ENCODE assay signal across 9 cellular contexts in genomic region chr3:24145981-24146822, GRCh38.
DNase-seq lines count a peak whose midpoint lies in the region; ATAC-seq and TF ChIP-seq lines count a peak whose summit lies in the region.
"Had no signal": no experiment of that assay in that cellular context is flagged by ENCODE, and none has a peak within 500 bp of the region (broad histone marks: within the 10 kb centered on the region; RNA-seq: fewer than 3 reads in every experiment).

No MANE protein-coding gene starts in this region.

- H2AK5ac ChIP-seq in trophoblast cell (ENCODE audit: low read length), result no peak overlapping the region

- H3K4ac ChIP-seq in trophoblast cell (ENCODE audit: low read depth, low read length), result no peak overlapping the region

- no peak for TF ChIP-seq CTCF in PC-9 (conservative IDR thresholded peaks at IDR 0.05)

- H3K23ac ChIP-seq in trophoblast cell (ENCODE audit: low read length), result no peak overlapping the region

- H2BK5ac ChIP-seq in trophoblast cell (ENCODE audit: low read depth, low read length, poor library complexity), result peak overlapping the region; percentile 21

- peak overlapping the region; percentile 4 for H4K8ac ChIP-seq in trophoblast cell (ENCODE audit: low read depth, low read length)

- peak overlapping the region; percentile 22 for H2BK12ac ChIP-seq in trophoblast cell (ENCODE audit: low read length)

- WGBS in trophoblast cell (ENCODE audit: extremely low coverage, insufficient coverage, insufficient read length), result no CpG with 5 or more reads among the region's 11 CpGs

- H4K20me1 ChIP-seq in PC-9 (ENCODE audit: insufficient read depth), result no peaks in the 10 kb centered on the region

- peaks cover 14% of the 10 kb centered on the region; the same call in 1 of the 2 replicates for H3F3A ChIP-seq in PC-9 (ENCODE audit: insufficient read depth, low read depth)

- BruUV-seq in PC-9 (replicated peaks; lab: Mats Ljungman, UMichigan), result TSS peak; percentile 81

- H3K9me2 ChIP-seq in PC-9 (ENCODE audit: insufficient read depth), result no peaks in the 10 kb centered on the region

- H3K14ac ChIP-seq in trophoblast cell (ENCODE audit: low read length), result no peak overlapping the region

- no peaks in the 10 kb centered on the region for H3K79me2 ChIP-seq in PC-9 (ENCODE audit: low read depth)
- no peaks in the 10 kb centered on the region for H3K79me2 ChIP-seq in trophoblast cell (ENCODE audit: control insufficient read depth, insufficient read depth, low read length, poor library complexity)

- H4K91ac ChIP-seq in trophoblast cell (ENCODE audit: low read depth, low read length), result peak overlapping the region; percentile 38

- H2AFZ ChIP-seq in PC-9 (no peak overlapping the region), trophoblast cell (ENCODE audit: insufficient read depth, low read length, poor library complexity) (no peak overlapping the region)

- peaks cover 24% of the 10 kb centered on the region for H3K79me1 ChIP-seq in trophoblast cell (ENCODE audit: low read length)

- no peak overlapping the region for H4K12ac ChIP-seq in trophoblast cell (ENCODE audit: low read depth, low read length)

- H3K36me3 ChIP-seq in PC-9 (ENCODE audit: low read depth) (peaks cover 7% of the 10 kb centered on the region; the same call in 1 of the 2 replicates), trophoblast cell (ENCODE audit: control insufficient read depth in 1 of 2, insufficient read depth in 2 of 2, low read length in 2 of 2) (peaks cover 8 to 11% of the 10 kb centered on the region in 2 experiments)

- peak; percentile 44 for DNase-seq in COLO829 (ENCODE audit: low spot score)
- peak; percentile 52 to 84 for DNase-seq in PC-9
- peak; percentile 98 for DNase-seq in fibroblast of gingiva (ENCODE audit: low read depth)
- peak; percentile 83 to 99 for DNase-seq in trophoblast cell
- no peak for DNase-seq in NCI-H2196 treated with DMSO at 0.1 percent for 48 hours (lab: John Stamatoyannopoulos, UW; ENCODE audit: unreplicated experiment)
- DNase-seq in NCI-H146 (lab: John Stamatoyannopoulos, UW), result no peak
- DNase-seq: GDM1 had no signal

- no peak overlapping the region for H3K9ac ChIP-seq in trophoblast cell (ENCODE audit: low read length)

- no peaks in the 10 kb centered on the region for H3K27me3 ChIP-seq in PC-9 (ENCODE audit: insufficient read depth, low read depth)
- H3K27me3 ChIP-seq in trophoblast cell (ENCODE audit: insufficient read depth, low read length), result no peaks in the 10 kb centered on the region

- H3K9me3 ChIP-seq in PC-9 (ENCODE audit: insufficient read depth, low read depth) (0 out of 2 replicates have a peak, but pooled peaks cover 4% of the 10 kb centered on the region), trophoblast cell (ENCODE audit: insufficient read depth, low read depth, low read length) (no peaks in the 10 kb centered on the region)

- H3K18ac ChIP-seq in trophoblast cell (ENCODE audit: low read length), result no peak overlapping the region

- peaks cover 44% of the 10 kb centered on the region for H3K4me1 ChIP-seq in PC-9 (replicated peaks; ENCODE audit: insufficient read depth)
- peaks cover 6 to 11% of the 10 kb centered on the region in 2 experiments for H3K4me1 ChIP-seq in trophoblast cell (ENCODE audit: control insufficient read depth in 1 of 2, insufficient read depth in 2 of 2, low read length in 2 of 2)

- H2BK120ac ChIP-seq in trophoblast cell (ENCODE audit: insufficient read depth, low read length, poor library complexity), result peak overlapping the region; percentile 35

- H3K4me2 ChIP-seq in PC-9, result peak overlapping the region; percentile 60
- peak overlapping the region; percentile 24 for H3K4me2 ChIP-seq in trophoblast cell (ENCODE audit: low read length)

- intact Hi-C loops in PC-9 (cut with micrococcal nuclease; ENCODE audit: unreplicated experiment), result loop anchor here (1.0 to 10.0 kb wide), 4 partner anchors 10 to 539 kb away; no protein-coding TSS in a partner anchor

- CTCF ChIA-PET in PC-9 (lab: Charles Lee), result no interaction called here

- H3K27ac ChIP-seq in PC-9 (peak overlapping the region; percentile 85), trophoblast cell (ENCODE audit: low read depth, low read length) (peak overlapping the region; percentile 68)

- POLR2A ChIA-PET in PC-9 (lab: Charles Lee; ENCODE audit: unreplicated experiment), result interaction anchor here (1.6 kb wide), 1 partner anchor 10 kb away, joined by 5 read pairs; no protein-coding TSS in a partner anchor

- ATAC-seq in HG03460 (IDR thresholded peaks at IDR 0.05; ENCODE audit: unreplicated experiment) (no peak), GM21825 (IDR thresholded peaks at IDR 0.05; ENCODE audit: unreplicated experiment) (no peak)

- H3K4me3 ChIP-seq in PC-9, result no peak overlapping the region
- H3K4me3 ChIP-seq in trophoblast cell (ENCODE audit: low read depth, low read length), result no peak overlapping the region

Comparison
In these comparisons a context has a peak if more than half of its experiments do, and no peak if none do; other contexts are left out.
1. DNase-seq: peak in COLO829 (single experiment), PC-9 (2 of 2), fibroblast of gingiva (single experiment) and trophoblast cell (2 of 2); none in NCI-H2196 treated with DMSO at 0.1 percent for 48 hours (single experiment) and NCI-H146 (single experiment).